10 cellular contexts compared by ENCODE assay signal in genomic region chr6:110341671-110342304, GRCh38. TPM values are rescaled to one million over a fixed set of nuclear protein-coding genes. Genes with fewer than 3 reads are reported as not detected.
DNase-seq lines count a peak whose midpoint lies in the region; ATAC-seq and TF ChIP-seq lines count a peak whose summit lies in the region.
"Had no signal": no experiment of that assay in that cellular context is flagged by ENCODE, and none has a peak within 500 bp of the region (broad histone marks: within the 10 kb centered on the region; RNA-seq: fewer than 3 reads in every experiment).

No MANE protein-coding gene starts in this region.

- no peaks in the 10 kb centered on the region for H3K79me2 ChIP-seq in smooth muscle cell (ENCODE audit: low read depth)

- peaks cover 3% of the 10 kb centered on the region for H3F3A ChIP-seq in smooth muscle cell (ENCODE audit: low read depth)

- ATAC-seq in GM18502 (IDR thresholded peaks at IDR 0.05; ENCODE audit: poor library complexity, unreplicated experiment) = no peak
- ATAC-seq in activated T-cell treated with anti-CD3 and anti-CD28 coated beads, Interleukin-2, amount 50 U/mL, for 4 hours = no peak

- no peaks in the 10 kb centered on the region for H4K20me1 ChIP-seq in smooth muscle cell (ENCODE audit: low read depth)
- H4K20me1 ChIP-seq: BLaER1 treated with 17β-estradiol and CSF1 and Interleukin-3, amounts not matched to agents 10 nM and 100 nM had no signal

- H3K4me1 ChIP-seq in smooth muscle cell (ENCODE audit: low read depth) = no peaks in the 10 kb centered on the region

- no peak overlapping the region for H3K4me3 Mint-ChIP-seq in activated T-cell treated with anti-CD3 and anti-CD28 coated beads, Interleukin-2, amount 50 U/mL, for 4 hours

- TF ChIP-seq CTCF in epithelial cell of proximal tubule (conservative IDR thresholded peaks at IDR 0.05; ENCODE audit: low read depth, low read length) = peak; percentile 67
- peak; percentile 45 for TF ChIP-seq CTCF in smooth muscle cell (IDR thresholded peaks at IDR 0.05; ENCODE audit: borderline replicate concordance, insufficient read depth, poor library complexity, severe bottlenecking)

- WGBS in smooth muscle cell (ENCODE audit: low lambda C conversion rate) = 59% methylated on average over 7 of the region's 7 CpGs

- no peaks in the 10 kb centered on the region for H3K4me1 Mint-ChIP-seq in activated T-cell treated with anti-CD3 and anti-CD28 coated beads, Interleukin-2, amount 50 U/mL, for 4 hours (ENCODE audit: low read depth)

- no peaks in the 10 kb centered on the region for H3K36me3 ChIP-seq in smooth muscle cell (ENCODE audit: low read depth)
- H3K36me3 ChIP-seq: BLaER1 treated with 17β-estradiol and CSF1 and Interleukin-3, amounts not matched to agents 10 nM and 100 nM had no signal

- DNase-seq in NCI-H524 (lab: John Stamatoyannopoulos, UW) = peak; percentile 12 to 51
- DNase-seq in NCI-H524 treated with DMSO at 0.1 percent for 48 hours (lab: John Stamatoyannopoulos, UW) = no peak
- peak; percentile 63 for DNase-seq in OCI-M1 (lab: John Stamatoyannopoulos, UW)
- DNase-seq in epithelial cell of proximal tubule (ENCODE audit: low read depth) = no peak
- DNase-seq in smooth muscle cell (lab: John Stamatoyannopoulos, UW; ENCODE audit: unreplicated experiment) = no peak
- DNase-seq in stimulated activated CD4-positive, alpha-beta T cell treated with anti-CD3 and anti-CD28 coated beads, Interleukin-1b, Interleukin-23, amount 100 ng/mL, for 48 hours = no peak
- DNase-seq in activated T-cell treated with anti-CD3 and anti-CD28 coated beads, Interleukin-2, amount 50 U/mL, for 4 hours = no peak
- DNase-seq: Right ventricle myocardium superior had no signal

- no peaks in the 10 kb centered on the region for H3K27me3 ChIP-seq in smooth muscle cell (ENCODE audit: low read depth)
- H3K27me3 ChIP-seq: BLaER1 treated with 17β-estradiol and CSF1 and Interleukin-3, amounts not matched to agents 10 nM and 100 nM had no signal

- H3K27me3 Mint-ChIP-seq in activated T-cell treated with anti-CD3 and anti-CD28 coated beads, Interleukin-2, amount 50 U/mL, for 4 hours (ENCODE audit: low read depth) = peaks cover 5% of the 10 kb centered on the region

- H3K9me3 ChIP-seq in smooth muscle cell (replicated peaks; ENCODE audit: low read depth) = no peaks in the 10 kb centered on the region

- no peak overlapping the region for H3K4me3 ChIP-seq in epithelial cell of proximal tubule (ENCODE audit: low read depth, low read length)
- no peak overlapping the region for H3K4me3 ChIP-seq in smooth muscle cell
- H3K4me3 ChIP-seq: BLaER1 treated with 17β-estradiol and CSF1 and Interleukin-3, amounts not matched to agents 10 nM and 100 nM had no signal

- H3K9ac ChIP-seq in smooth muscle cell (ENCODE audit: low read depth) = no peak overlapping the region
- H3K9ac ChIP-seq: BLaER1 treated with 17β-estradiol and CSF1 and Interleukin-3, amounts not matched to agents 10 nM and 100 nM had no signal

- no peak overlapping the region for H3K4me2 ChIP-seq in smooth muscle cell
- H3K4me2 ChIP-seq: BLaER1 treated with 17β-estradiol and CSF1 and Interleukin-3, amounts not matched to agents 10 nM and 100 nM had no signal

- no peak overlapping the region for H3K27ac ChIP-seq in smooth muscle cell (ENCODE audit: low read depth)
- H3K27ac ChIP-seq: BLaER1 treated with 17β-estradiol and CSF1 and Interleukin-3, amounts not matched to agents 10 nM and 100 nM had no signal

- no peaks in the 10 kb centered on the region for H3K36me3 Mint-ChIP-seq in activated T-cell treated with anti-CD3 and anti-CD28 coated beads, Interleukin-2, amount 50 U/mL, for 4 hours (ENCODE audit: insufficient read depth)

- peak overlapping the region; percentile 21 for H2AFZ ChIP-seq in smooth muscle cell (ENCODE audit: low read depth)

- H3K9me3 Mint-ChIP-seq in activated T-cell treated with anti-CD3 and anti-CD28 coated beads, Interleukin-2, amount 50 U/mL, for 4 hours = no peaks in the 10 kb centered on the region

RNA-seq across cellular contexts. Expression of gene METTL24, which starts 16.4 kb away (rescaled TPM):
- 0.43 and 0.69 TPM in 2 replicates for total RNA-seq in epithelial cell of proximal tubule
- 2.6 and 3.3 TPM in 2 replicates for total RNA-seq in smooth muscle cell
- polyA plus RNA-seq in smooth muscle cell = 0.74 and 2.0 TPM in 2 replicates
- total RNA-seq in activated T-cell treated with anti-CD3 and anti-CD28 coated beads, Interleukin-2, amount 50 U/mL, for 4 hours = not detected

Comparison
In these comparisons a context has a peak if more than half of its experiments do, and no peak if none do; other contexts are left out.
1. DNase-seq: peak in NCI-H524 (2 of 2) and OCI-M1 (single experiment); none in NCI-H524 treated with DMSO at 0.1 percent for 48 hours (single experiment), epithelial cell of proximal tubule (single experiment), smooth muscle cell (single experiment), stimulated activated CD4-positive, alpha-beta T cell treated with anti-CD3 and anti-CD28 coated beads, Interleukin-1b, Interleukin-23, amount 100 ng/mL, for 48 hours (single experiment) and activated T-cell treated with anti-CD3 and anti-CD28 coated beads, Interleukin-2, amount 50 U/mL, for 4 hours (single experiment).